8 cellular contexts compared by ENCODE assay signal in genomic region chr1:114668784-114669561, GRCh38. TPM values are rescaled to one million over a fixed set of nuclear protein-coding genes. Genes with fewer than 3 reads are reported as not detected.
DNase-seq lines count a peak whose midpoint lies in the region; ATAC-seq and TF ChIP-seq lines count a peak whose summit lies in the region.

No MANE protein-coding gene starts in this region.

- H3K27me3 ChIP-seq in left lung: peaks cover 0 to 16% of the 10 kb centered on the region in 2 donors
- peaks cover 7% of the 10 kb centered on the region for H3K27me3 ChIP-seq in thymus (ENCODE audit: control insufficient read depth, insufficient read depth)

- H3K36me3 ChIP-seq in left lung: no peaks in the 10 kb centered on the region
- H3K36me3 ChIP-seq in thymus (ENCODE audit: control insufficient read depth, insufficient read depth): no peaks in the 10 kb centered on the region

- H3K4me3 ChIP-seq in left lung: peak overlapping the region; percentile 60 to 73
- H3K4me3 ChIP-seq in thymus (ENCODE audit: low read length): peak overlapping the region; percentile 57

- ATAC-seq in left lung: no peak

- DNase-seq in A172 (ENCODE audit: low spot score) (peak; percentile 1), HCEC 1CT (peak; percentile 75), amniotic epithelial cell (ENCODE audit: low read depth) (peak; percentile 43), left lung (no peak), NCI-H345 (lab: John Stamatoyannopoulos, UW) (no peak), SHP77 (lab: John Stamatoyannopoulos, UW) (no peak), SHP77 treated with DMSO at 0.1 percent for 48 hours (lab: John Stamatoyannopoulos, UW) (no peak)

- no peak for TF ChIP-seq CTCF in left lung (IDR thresholded peaks at IDR 0.05)

- peaks cover 0 to 12% of the 10 kb centered on the region in 2 donors for H3K4me1 ChIP-seq in left lung
- peaks cover 6% of the 10 kb centered on the region for H3K4me1 ChIP-seq in thymus (ENCODE audit: control insufficient read depth, insufficient read depth, low read length)

- H3K27ac ChIP-seq in left lung (peak overlapping the region; percentile 80 to 81), thymus (ENCODE audit: low read depth) (peak overlapping the region; percentile 56)

- 62% methylated on average over 13 of the region's 13 CpGs for WGBS in thymus

- intact Hi-C loops in left lung (cut with DNase I): no loop called here

- H3K9me3 ChIP-seq in left lung (no peaks in the 10 kb centered on the region), thymus (ENCODE audit: control insufficient read depth) (no peaks in the 10 kb centered on the region)

RNA-seq across cellular contexts. Expression of gene DENND2C, which starts 0.9 kb away (rescaled TPM):
- total RNA-seq in A172 (2014; rRNA removed; shearing (Covaris generic)): 0.81 and 1.3 TPM in 2 replicates
- total RNA-seq in left lung: 1 to 10 TPM; 3.2 to 4.7 TPM
- polyA plus RNA-seq in thymus: 2.9 TPM

RNA-seq across cellular contexts. Expression of gene AMPD1, which starts 26.4 kb away (rescaled TPM):
- 0.60 TPM in 1 of 2 replicates, not detected in the other for total RNA-seq in A172 (2014; rRNA removed; shearing (Covaris generic))
- under 1 TPM in 1 of 2 donors, not detected in 1; 0.79 TPM for total RNA-seq in left lung
- 0.27 TPM for polyA plus RNA-seq in thymus

RNA-seq across cellular contexts. Expression of gene NRAS, which starts 47.6 kb away (rescaled TPM):
- total RNA-seq in A172 (2014; rRNA removed; shearing (Covaris generic)): 143 and 160 TPM in 2 replicates
- 10 to 100 TPM; 31.3 to 39.6 TPM for total RNA-seq in left lung
- 33.3 TPM for polyA plus RNA-seq in thymus

Comparison
In these comparisons a context has a peak if more than half of its experiments do, and no peak if none do; other contexts are left out.
1. DNase-seq: peak in A172 (single experiment), HCEC 1CT (single experiment) and amniotic epithelial cell (single experiment); none in left lung (0 of 2), NCI-H345 (single experiment), SHP77 (0 of 2) and SHP77 treated with DMSO at 0.1 percent for 48 hours (single experiment).